8 cellular contexts compared by ENCODE assay signal in the genomic region with DNA sequence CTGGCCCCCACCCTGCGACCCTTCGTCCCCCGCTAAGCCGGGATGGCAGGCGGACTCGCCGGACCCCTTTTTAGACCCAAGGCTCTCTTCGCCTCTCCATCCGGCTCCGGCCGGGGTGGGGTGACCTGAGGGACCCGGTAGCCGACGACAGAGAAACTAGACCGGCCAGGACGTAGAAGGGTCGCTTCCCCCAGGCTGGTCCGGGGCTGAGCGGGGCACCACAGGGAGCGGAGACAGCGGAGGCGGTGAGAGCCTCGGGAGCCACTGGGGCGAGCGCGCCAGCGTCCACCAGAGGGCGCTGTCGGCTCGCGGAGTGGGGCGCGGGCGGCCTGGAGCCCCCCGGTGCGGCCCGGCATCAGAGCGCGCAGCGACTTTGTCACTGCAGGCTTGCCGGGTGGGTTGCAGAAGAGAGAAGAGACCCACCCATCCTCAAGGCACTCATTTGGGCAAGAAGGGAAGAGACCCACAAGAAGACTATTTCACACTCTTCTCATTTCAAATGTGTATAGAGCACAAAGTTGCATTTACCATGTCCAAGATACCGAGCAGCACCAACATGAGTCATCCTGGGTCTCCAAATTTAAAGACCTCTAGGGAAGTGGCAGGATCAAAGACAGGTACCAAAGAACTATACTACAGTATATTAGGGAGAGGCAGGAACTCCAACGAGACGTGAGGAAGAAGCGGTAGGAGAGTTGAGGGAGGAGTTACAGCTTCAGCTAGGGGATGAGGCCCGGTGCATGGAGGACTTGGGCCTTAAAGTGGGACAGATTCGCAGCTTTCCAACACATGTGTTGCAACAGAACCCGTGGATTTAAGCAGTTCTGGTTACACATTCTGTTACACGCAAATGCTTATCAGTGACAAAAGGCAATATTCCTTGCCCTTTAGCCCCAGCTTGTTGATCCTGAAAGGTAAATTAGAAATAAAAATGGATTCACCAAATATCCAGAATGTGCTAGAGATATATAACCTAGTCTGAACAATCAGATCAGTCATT. TPM values are rescaled to one million over a fixed set of nuclear protein-coding genes. Genes with fewer than 3 reads are reported as not detected.
DNase-seq lines count a peak whose midpoint lies in the region; ATAC-seq and TF ChIP-seq lines count a peak whose summit lies in the region.

No MANE protein-coding gene starts in this region.

- peak; percentile 98 for ATAC-seq in left lobe of liver

- H3K4me3 ChIP-seq in HFF-Myc (replicated peaks; ENCODE audit: low read depth, low read length) (peak overlapping the region; percentile 52), colonic mucosa (peak overlapping the region; percentile 53)

- H3K4me1 ChIP-seq in colonic mucosa, result peaks cover 10% of the 10 kb centered on the region

- no peak overlapping the region for H3K27ac ChIP-seq in colonic mucosa

- H3K36me3 ChIP-seq in colonic mucosa, result no peaks in the 10 kb centered on the region

- H3K9ac ChIP-seq in colonic mucosa (ENCODE audit: low read depth in 2 of 2, low read length in 2 of 2), result peak overlapping the region; percentile 59 to 76

- POLR2A ChIA-PET in GM10248 (lab: Yijun Ruan, JAX), result no interaction called here

- H3K27me3 ChIP-seq in colonic mucosa, result no peaks in the 10 kb centered on the region

- TF ChIP-seq CTCF in GM10248 (IDR thresholded peaks at IDR 0.05; ENCODE audit: control extremely low read depth, extremely low read depth, low read depth, missing control alignments) (peak; percentile 95), HFF-Myc (IDR thresholded peaks at IDR 0.05; ENCODE audit: low read depth, low read length, missing control alignments) (peak; percentile 86), colonic mucosa (IDR thresholded peaks at IDR 0.05) (peak; percentile 94)

- intact Hi-C loops in colonic mucosa (cut with DNase I), result loop anchor here (2.0 kb wide), 1 partner anchor 293 kb away; no protein-coding TSS in a partner anchor

- no peaks in the 10 kb centered on the region for H3K9me3 ChIP-seq in colonic mucosa

- peak; percentile 90 for DNase-seq in GM10248 (ENCODE audit: extremely low spot score)
- DNase-seq in HFF-Myc (ENCODE audit: extremely low read depth, low read depth), result no peak
- DNase-seq in NCI-H1694 (lab: John Stamatoyannopoulos, UW), result peak; percentile 35
- peak; percentile 83 for DNase-seq in activated CD4-positive, CD25-positive, alpha-beta regulatory T cell treated with anti-CD3 and anti-CD28 coated beads, Interleukin-2, amount 50 U/mL, for 72 hours
- DNase-seq in colonic mucosa, result peak; percentile 68
- peak; percentile 75 for DNase-seq in left lobe of liver (ENCODE audit: low spot score)
- DNase-seq in stimulated activated CD4-positive, alpha-beta T cell treated with anti-CD3 and anti-CD28 coated beads, Interleukin-1b, Interleukin-23, amount 100 ng/mL, for 48 hours, result peak; percentile 60
- no peak for DNase-seq in foreskin melanocyte

- CTCF ChIA-PET in GM10248 (lab: Yijun Ruan, JAX), result interaction anchor here (0.7 to 2.2 kb wide), 19 partner anchors 9 to 817 kb away, joined by 3 to 16 read pairs (median 4); no protein-coding TSS in a partner anchor

RNA-seq across cellular contexts. Expression of gene PRKCE, which starts 7.6 kb away (rescaled TPM):
- 10 to 100 TPM; 17.5 to 25.8 TPM for total RNA-seq in colonic mucosa
- total RNA-seq in left lobe of liver, result 8.4 TPM

RNA-seq across cellular contexts. Expression of gene SRBD1, which starts 32.8 kb away (rescaled TPM):
- 10 to 100 TPM; 11.8 to 14.4 TPM for total RNA-seq in colonic mucosa
- 7.1 TPM for total RNA-seq in left lobe of liver

Comparison
In these comparisons a context has a peak if more than half of its experiments do, and no peak if none do; other contexts are left out.
1. DNase-seq: peak in GM10248 (single experiment), NCI-H1694 (single experiment), activated CD4-positive, CD25-positive, alpha-beta regulatory T cell treated with anti-CD3 and anti-CD28 coated beads, Interleukin-2, amount 50 U/mL, for 72 hours (single experiment), colonic mucosa (single experiment), left lobe of liver (single experiment) and stimulated activated CD4-positive, alpha-beta T cell treated with anti-CD3 and anti-CD28 coated beads, Interleukin-1b, Interleukin-23, amount 100 ng/mL, for 48 hours (single experiment); none in HFF-Myc (single experiment) and foreskin melanocyte (single experiment).
2. Peak in every context shown above with its lines, with median percentiles within 50 percentile points of each other: CTCF ChIP-seq.